In genomic region chr4:73335717-73336116, GRCh38 we compare ENCODE assay signal across 27 cellular contexts.
DNase-seq lines count a peak whose midpoint lies in the region; ATAC-seq, FAIRE-seq and TF ChIP-seq lines count a peak whose summit lies in the region.
"Had no signal": no experiment of that assay in that cellular context is flagged by ENCODE, and none has a peak within 500 bp of the region (broad histone marks: within the 10 kb centered on the region; RNA-seq: fewer than 3 reads in every experiment).

No MANE protein-coding gene starts in this region.

- TF ChIP-seq CTCF in H1 (IDR thresholded peaks at IDR 0.05; ENCODE audit: control extremely low read depth in 1 of 3, insufficient read depth in 1 of 3, low read depth in 1 of 3, low read length in 3 of 3): no peak
- TF ChIP-seq CTCF in WTC11 (IDR thresholded peaks at IDR 0.05): no peak

- no peak overlapping the region for H4K91ac ChIP-seq in H1 (replicated peaks; ENCODE audit: insufficient read length, low read length)

- POLR2A ChIA-PET in H1 (lab: Charles Lee; ENCODE audit: partially characterized antibody) (no interaction called here), WTC11 (lab: Charles Lee) (no interaction called here)

- no peak overlapping the region for H3K56ac ChIP-seq in H1 (replicated peaks; ENCODE audit: insufficient read length, low read depth, low read length)

- H3K4me1 ChIP-seq in H1 (replicated peaks in 1 of 4; ENCODE audit: control insufficient read depth in 3 of 4, insufficient read depth in 4 of 4, low read length in 3 of 4): no peaks in the 10 kb centered on the region
- H3K4me1 ChIP-seq: A549; BE2C; BLaER1 treated with 17β-estradiol and CSF1 and Interleukin-3, amounts not matched to agents 10 nM and 100 nM had no signal

- H4K8ac ChIP-seq in H1 (ENCODE audit: extremely low read depth, insufficient read depth, low read length): no peak overlapping the region

- no peak overlapping the region for H3K4ac ChIP-seq in H1 (replicated peaks; ENCODE audit: insufficient read length, low read depth, low read length)

- no peak overlapping the region for H4K5ac ChIP-seq in H1 (ENCODE audit: insufficient read length, low read depth, low read length)

- H3K23me2 ChIP-seq in H1 (ENCODE audit: low read depth, low read length): no peaks in the 10 kb centered on the region

- no peak overlapping the region for H3K9ac ChIP-seq in H1 (replicated peaks in 1 of 4; ENCODE audit: extremely low read depth in 1 of 4, low read depth in 3 of 4, low read length in 3 of 4)
- H3K9ac ChIP-seq: BLaER1 treated with 17β-estradiol and CSF1 and Interleukin-3, amounts not matched to agents 10 nM and 100 nM had no signal

- no peak overlapping the region for H3K23ac ChIP-seq in H1 (ENCODE audit: insufficient read length)

- no peaks in the 10 kb centered on the region for H3K79me1 ChIP-seq in H1 (ENCODE audit: low read depth, low read length)

- H3K4me3 ChIP-seq in H1 (ENCODE audit: extremely low read depth in 1 of 4, insufficient read depth in 2 of 4, low read depth in 3 of 4, low read length in 4 of 4): no peak overlapping the region
- H3K4me3 ChIP-seq: A549; BLaER1 treated with 17β-estradiol and CSF1 and Interleukin-3, amounts not matched to agents 10 nM and 100 nM had no signal

- 0 out of 4 replicates have a peak, but pooled peaks cover 0 to 7% of the 10 kb centered on the region in 2 experiments for H3K9me3 ChIP-seq in H1 (ENCODE audit: insufficient read depth in 2 of 2, low read depth in 1 of 2, low read length in 1 of 2)
- H3K9me3 ChIP-seq: A549, BE2C had no signal

- H3K18ac ChIP-seq in H1 (ENCODE audit: extremely low read depth, low read length): no peak overlapping the region

- no peak for TF ChIP-seq POLR2A in H1 (IDR thresholded peaks at IDR 0.05; ENCODE audit: control extremely low read depth in 1 of 2, low read depth in 2 of 2, low read length in 2 of 2)

- no peak overlapping the region for H2BK20ac ChIP-seq in H1 (ENCODE audit: low read length)

- no peak overlapping the region for H2AK5ac ChIP-seq in H1 (ENCODE audit: low read depth, low read length)

- no peak overlapping the region for H3K14ac ChIP-seq in H1 (ENCODE audit: insufficient read length)

- H2BK120ac ChIP-seq in H1 (replicated peaks; ENCODE audit: low read depth, low read length): no peak overlapping the region

- H3K27me3 Mint-ChIP-seq in WTC11 (ENCODE audit: low read depth): no peaks in the 10 kb centered on the region

- H3K27me3 ChIP-seq in H1 (replicated peaks in 1 of 4; ENCODE audit: control insufficient read depth in 3 of 4, extremely low read depth in 1 of 4, insufficient read depth in 3 of 4, low read length in 3 of 4): no peaks in the 10 kb centered on the region
- H3K27me3 ChIP-seq: BE2C; BLaER1 treated with 17β-estradiol and CSF1 and Interleukin-3, amounts not matched to agents 10 nM and 100 nM had no signal

- H3K36me3 ChIP-seq in H1 (ENCODE audit: control insufficient read depth in 2 of 4, insufficient read depth in 4 of 4, low read length in 3 of 4): no peaks in the 10 kb centered on the region
- H3K36me3 ChIP-seq: BE2C; BLaER1 treated with 17β-estradiol and CSF1 and Interleukin-3, amounts not matched to agents 10 nM and 100 nM had no signal

- FAIRE-seq in H1 (lab: Jason Lieb, UNC): peak; percentile 13
- FAIRE-seq: A549, D721Med, GM12891, GM18507 had no signal

- WGBS in H1 (ENCODE audit: extremely low coverage in 1 of 2, insufficient coverage in 1 of 2, insufficient read length in 1 of 2, insufficient replicate concordance in 2 of 2, low coverage in 1 of 2, low lambda C conversion rate in 2 of 2, missing lambda C conversion rate in 1 of 2), 2 experiments: 100% methylated on average over 3 of the region's 3 CpGs; no CpG with 5 or more reads in 1 of the 2 experiments

- H3K79me2 ChIP-seq in H1 (ENCODE audit: control insufficient read depth in 1 of 2, insufficient read depth in 2 of 2, low read length in 2 of 2): no peaks in the 10 kb centered on the region

- no peak overlapping the region for H3K27ac ChIP-seq in H1 (ENCODE audit: low read depth, low read length)
- H3K27ac ChIP-seq: 22Rv1; A549; BLaER1 treated with 17β-estradiol and CSF1 and Interleukin-3, amounts not matched to agents 10 nM and 100 nM had no signal

- H3K4me1 Mint-ChIP-seq in WTC11: peaks cover 13% of the 10 kb centered on the region
- H3K4me1 Mint-ChIP-seq: CD14-positive monocyte; CD8-positive, alpha-beta memory T cell had no signal

- no peak overlapping the region for H2BK15ac ChIP-seq in H1 (ENCODE audit: low read length)

- TF ChIP-seq RAD21 in H1 (IDR thresholded peaks at IDR 0.05 in 1 of 2, conservative IDR thresholded peaks at IDR 0.05 in 1 of 2; ENCODE audit: low read depth in 2 of 2, low read length in 2 of 2): no peak

- peaks cover 10% of the 10 kb centered on the region for H3K36me3 Mint-ChIP-seq in WTC11
- H3K36me3 Mint-ChIP-seq: CD14-positive monocyte had no signal

- no peak overlapping the region for H2BK5ac ChIP-seq in H1 (ENCODE audit: low read depth, low read length)

- H2AFZ ChIP-seq in H1 (ENCODE audit: low read length): no peak overlapping the region

- H2BK12ac ChIP-seq in H1 (ENCODE audit: low read depth, low read length): no peak overlapping the region

- peaks cover 19% of the 10 kb centered on the region for H3K9me3 Mint-ChIP-seq in WTC11
- H3K9me3 Mint-ChIP-seq: CD14-positive monocyte; CD4-positive, alpha-beta T cell; CD8-positive, alpha-beta memory T cell had no signal

- no peaks in the 10 kb centered on the region for H4K20me1 ChIP-seq in H1 (replicated peaks in 1 of 2; ENCODE audit: control insufficient read depth in 1 of 2, insufficient read depth in 2 of 2, low read length in 2 of 2)
- H4K20me1 ChIP-seq: BLaER1 treated with 17β-estradiol and CSF1 and Interleukin-3, amounts not matched to agents 10 nM and 100 nM had no signal

- no peak for TF ChIP-seq EP300 in H1 (IDR thresholded peaks at IDR 0.05; ENCODE audit: borderline replicate concordance in 1 of 2, low read depth in 2 of 2, low read length in 2 of 2)

- CTCF ChIA-PET in H1 (lab: Charles Lee; ENCODE audit: partially characterized antibody) (no interaction called here), WTC11 (lab: Charles Lee) (no interaction called here)

- H3K4me3 Mint-ChIP-seq in WTC11: no peak overlapping the region
- H3K4me3 Mint-ChIP-seq: CD14-positive monocyte; CD4-positive, alpha-beta T cell; CD8-positive, alpha-beta memory T cell; H9 had no signal

- DNase-seq in NCI-H82 (lab: John Stamatoyannopoulos, UW) (peak; percentile 14), NCI-H82 treated with DMSO at 0.1 percent for 48 hours (lab: John Stamatoyannopoulos, UW; ENCODE audit: unreplicated experiment) (no peak), H1 (ENCODE audit: low read depth in 1 of 2, low spot score in 2 of 2) (no peak), left kidney (ENCODE audit: low read depth, low spot score) (peak; percentile 14), retina (peak; percentile 21), A172 (ENCODE audit: low spot score) (no peak), NCI-H2171 treated with DMSO at 0.1 percent for 48 hours (lab: John Stamatoyannopoulos, UW) (no peak), WTC11 (ENCODE audit: low spot score) (no peak)
- DNase-seq: ACHN; AML-193; BE2C; CD4-positive, alpha-beta T cell; CD8-positive, alpha-beta memory T cell; DMS 273 treated with DMSO at 0.1 percent for 48 hours; DMS53; DMS79 treated with DMSO at 0.1 percent for 48 hours; GF-D8; GOT3; H9 had no signal

- no peak for ATAC-seq in WTC11
- ATAC-seq: A549, HCT116 had no signal

- no peak overlapping the region for H3K4me2 ChIP-seq in H1 (ENCODE audit: insufficient read depth in 1 of 2, low read depth in 2 of 2, low read length in 2 of 2)
- H3K4me2 ChIP-seq: A549; BLaER1 treated with 17β-estradiol and CSF1 and Interleukin-3, amounts not matched to agents 10 nM and 100 nM had no signal

- H3K27ac Mint-ChIP-seq in WTC11: no peak overlapping the region
- H3K27ac Mint-ChIP-seq: CD14-positive monocyte; CD4-positive, alpha-beta T cell; H9 had no signal

TF ChIP-seq in H1, 55 proteins besides CTCF, POLR2A, EP300 and RAD21 (continues in another document):
- TF ChIP-seq CHD2 (IDR thresholded peaks at IDR 0.05; ENCODE audit: low read length) (no peak), SP4 (IDR thresholded peaks at IDR 0.05; ENCODE audit: low read length) (no peak), FOSL1 (IDR thresholded peaks at IDR 0.05; ENCODE audit: insufficient read depth, low read depth, low read length) (no peak), BRCA1 (IDR thresholded peaks at IDR 0.05; ENCODE audit: low read depth, low read length) (no peak), JUND (IDR thresholded peaks at IDR 0.05; ENCODE audit: low read length) (no peak), JUN (IDR thresholded peaks at IDR 0.05; ENCODE audit: low read depth, low read length) (no peak), USF2 (IDR thresholded peaks at IDR 0.05; ENCODE audit: low read length) (no peak), SIRT6 (IDR thresholded peaks at IDR 0.05; ENCODE audit: low read length) (no peak), TBP (IDR thresholded peaks at IDR 0.05; ENCODE audit: low read depth, low read length) (no peak)

TF ChIP-seq in WTC11, 78 proteins besides CTCF, POLR2A, EP300 and RAD21 (continues in another document):
- TF ChIP-seq ARID4B (CRISPR knock-in tag; IDR thresholded peaks at IDR 0.05; ENCODE audit: borderline replicate concordance): no peak

Comparison
In these comparisons a context has a peak if more than half of its experiments do, and no peak if none do; other contexts are left out.
1. DNase-seq: peak in NCI-H82 (single experiment), left kidney (single experiment) and retina (single experiment); none in NCI-H82 treated with DMSO at 0.1 percent for 48 hours (single experiment), H1 (0 of 2), A172 (single experiment), NCI-H2171 treated with DMSO at 0.1 percent for 48 hours (single experiment) and WTC11 (single experiment).